Comparison of ENCODE assay signal across 23 cellular contexts in genomic region chr22:37057226-37057625, GRCh38. TPM values are rescaled to one million over a fixed set of nuclear protein-coding genes. Genes with fewer than 3 reads are reported as not detected.
DNase-seq lines count a peak whose midpoint lies in the region; ATAC-seq and TF ChIP-seq lines count a peak whose summit lies in the region.
"Had no signal": no experiment of that assay in that cellular context is flagged by ENCODE, and none has a peak within 500 bp of the region (broad histone marks: within the 10 kb centered on the region; RNA-seq: fewer than 3 reads in every experiment).

No MANE protein-coding gene starts in this region.

- H3F3A ChIP-seq in GM23248 (ENCODE audit: insufficient read depth) = peaks cover 7% of the 10 kb centered on the region; the same call in 1 of the 2 replicates

- WGBS in GM23248 (ENCODE audit: low coverage in 1 of 2, low lambda C conversion rate in 2 of 2, missing lambda C conversion rate in 2 of 2), 2 experiments = 88% methylated on average over 9 of the region's 9 CpGs

- DNase-seq in Right ventricle myocardium inferior (ENCODE audit: missing footprints) (peak; percentile 17), left ventricle myocardium superior (no peak), endothelial cell (ENCODE audit: low spot score) (no peak), osteoblast (ENCODE audit: insufficient read length, low spot score, missing footprints) (peak; percentile 50), GM23248 (no peak)
- no peak for DNase-seq in activated CD4-positive, alpha-beta T cell treated with anti-CD3 and anti-CD28 coated beads, Interleukin-2, amount 10 ng/mL, durations not matched to agents 24 days and 14 days
- DNase-seq in activated T-cell treated with anti-CD3 and anti-CD28 coated beads, Interleukin-2, amount 50 U/mL, for 4 hours = no peak
- DNase-seq: 8988T; ACHN; AML-193; BE2C; CD4-positive, alpha-beta T cell; CD8-positive, alpha-beta memory T cell; DMS 273 treated with DMSO at 0.1 percent for 48 hours; DMS79; EL; GDM1; GOT3 had no signal

- peaks cover 20% of the 10 kb centered on the region for H3K36me3 ChIP-seq in osteoblast (ENCODE audit: insufficient read depth, low read length)
- peaks cover 2% of the 10 kb centered on the region; the same call in 1 of the 2 replicates for H3K36me3 ChIP-seq in GM23248 (ENCODE audit: low read depth)
- H3K36me3 ChIP-seq: HAP-1 had no signal

- H3K4me3 ChIP-seq in osteoblast (ENCODE audit: insufficient read depth, low read length) (no peak overlapping the region), GM23248 (no peak overlapping the region)
- H3K4me3 ChIP-seq: A549; BLaER1 treated with 17β-estradiol and CSF1 and Interleukin-3, amounts not matched to agents 10 nM and 100 nM; GM12878; HAP-1 had no signal

- no peaks in the 10 kb centered on the region for H3K27me3 ChIP-seq in osteoblast (ENCODE audit: insufficient read depth, low read length)
- H3K27me3 ChIP-seq in GM23248 (replicated peaks; ENCODE audit: insufficient read depth) = no peaks in the 10 kb centered on the region
- H3K27me3 ChIP-seq: BE2C; BLaER1 treated with 17β-estradiol and CSF1 and Interleukin-3, amounts not matched to agents 10 nM and 100 nM had no signal

- H3K9me2 ChIP-seq in GM23248 (ENCODE audit: insufficient read depth) = no peaks in the 10 kb centered on the region

- H4K20me1 ChIP-seq in osteoblast (ENCODE audit: insufficient read depth, low read length) = no peaks in the 10 kb centered on the region
- H4K20me1 ChIP-seq in GM23248 (ENCODE audit: insufficient read depth) = no peaks in the 10 kb centered on the region

- peak overlapping the region; percentile 42 for H3K4me3 Mint-ChIP-seq in endothelial cell (ENCODE audit: unreplicated experiment)
- H3K4me3 Mint-ChIP-seq in activated CD4-positive, alpha-beta T cell treated with anti-CD3 and anti-CD28 coated beads, Interleukin-2, amount 10 ng/mL, durations not matched to agents 24 days and 14 days = no peak overlapping the region
- H3K4me3 Mint-ChIP-seq in activated T-cell treated with anti-CD3 and anti-CD28 coated beads, Interleukin-2, amount 50 U/mL, for 4 hours = no peak overlapping the region
- H3K4me3 Mint-ChIP-seq: CD14-positive monocyte; CD4-positive, alpha-beta T cell; CD8-positive, alpha-beta memory T cell had no signal

- in situ Hi-C loops in GM23248 (cut with MboI) = no loop called here

- intact Hi-C loops in Right ventricle myocardium inferior (cut with DNase I) (no loop called here), left ventricle myocardium superior (cut with micrococcal nuclease) (no loop called here)
- intact Hi-C loops in activated CD4-positive, alpha-beta T cell treated with anti-CD3 and anti-CD28 coated beads, Interleukin-2, amount 10 ng/mL, durations not matched to agents 24 days and 14 days (cut with micrococcal nuclease) = no loop called here

- no peak overlapping the region for H3K4me2 ChIP-seq in osteoblast (ENCODE audit: insufficient read depth, low read length)
- no peak overlapping the region for H3K4me2 ChIP-seq in GM23248 (ENCODE audit: unreplicated experiment)
- H3K4me2 ChIP-seq: A549; BLaER1 treated with 17β-estradiol and CSF1 and Interleukin-3, amounts not matched to agents 10 nM and 100 nM had no signal

- no peak overlapping the region for H3K9ac ChIP-seq in GM23248
- H3K9ac ChIP-seq: BLaER1 treated with 17β-estradiol and CSF1 and Interleukin-3, amounts not matched to agents 10 nM and 100 nM had no signal

- TF ChIP-seq CTCF in endothelial cell (IDR thresholded peaks at IDR 0.05; ENCODE audit: unreplicated experiment) (no peak), osteoblast (IDR thresholded peaks at IDR 0.05; ENCODE audit: extremely low read depth, low read depth, low read length) (no peak)

- peaks cover 3% of the 10 kb centered on the region for H3K4me1 ChIP-seq in osteoblast (ENCODE audit: insufficient read depth, low read length)
- H3K4me1 ChIP-seq in GM23248 (ENCODE audit: insufficient read depth) = peaks cover 17% of the 10 kb centered on the region
- H3K4me1 ChIP-seq: HAP-1 had no signal

- no peak overlapping the region for H3K27ac ChIP-seq in osteoblast (ENCODE audit: low read depth, low read length)
- H3K27ac ChIP-seq in GM23248 = no peak overlapping the region
- H3K27ac ChIP-seq: A549; BLaER1 treated with 17β-estradiol and CSF1 and Interleukin-3, amounts not matched to agents 10 nM and 100 nM had no signal

- no peak overlapping the region for H2AFZ ChIP-seq in osteoblast (ENCODE audit: low read length)
- no peak overlapping the region for H2AFZ ChIP-seq in GM23248

- H3K9me3 Mint-ChIP-seq in endothelial cell (ENCODE audit: unreplicated experiment) = no peaks in the 10 kb centered on the region
- no peaks in the 10 kb centered on the region for H3K9me3 Mint-ChIP-seq in activated CD4-positive, alpha-beta T cell treated with anti-CD3 and anti-CD28 coated beads, Interleukin-2, amount 10 ng/mL, durations not matched to agents 24 days and 14 days
- H3K9me3 Mint-ChIP-seq in activated T-cell treated with anti-CD3 and anti-CD28 coated beads, Interleukin-2, amount 50 U/mL, for 4 hours = no peaks in the 10 kb centered on the region
- H3K9me3 Mint-ChIP-seq: CD14-positive monocyte; CD4-positive, alpha-beta T cell; CD8-positive, alpha-beta memory T cell had no signal

- ATAC-seq in Right ventricle myocardium inferior (no peak), left ventricle myocardium superior (no peak)
- no peak for ATAC-seq in activated T-cell treated with anti-CD3 and anti-CD28 coated beads, Interleukin-2, amount 50 U/mL, for 4 hours
- ATAC-seq: A549, GM12878 had no signal

- no peak overlapping the region for H3K27ac Mint-ChIP-seq in endothelial cell (ENCODE audit: unreplicated experiment)
- no peak overlapping the region for H3K27ac Mint-ChIP-seq in activated CD4-positive, alpha-beta T cell treated with anti-CD3 and anti-CD28 coated beads, Interleukin-2, amount 10 ng/mL, durations not matched to agents 24 days and 14 days
- H3K27ac Mint-ChIP-seq: CD4-positive, alpha-beta T cell had no signal

- peaks cover 4% of the 10 kb centered on the region for H3K4me1 Mint-ChIP-seq in endothelial cell (ENCODE audit: unreplicated experiment)
- peaks cover 29% of the 10 kb centered on the region for H3K4me1 Mint-ChIP-seq in activated CD4-positive, alpha-beta T cell treated with anti-CD3 and anti-CD28 coated beads, Interleukin-2, amount 10 ng/mL, durations not matched to agents 24 days and 14 days
- peaks cover 30% of the 10 kb centered on the region for H3K4me1 Mint-ChIP-seq in activated T-cell treated with anti-CD3 and anti-CD28 coated beads, Interleukin-2, amount 50 U/mL, for 4 hours (ENCODE audit: low read depth)

- peaks cover 11% of the 10 kb centered on the region for H3K27me3 Mint-ChIP-seq in endothelial cell (ENCODE audit: unreplicated experiment)
- no peaks in the 10 kb centered on the region for H3K27me3 Mint-ChIP-seq in activated CD4-positive, alpha-beta T cell treated with anti-CD3 and anti-CD28 coated beads, Interleukin-2, amount 10 ng/mL, durations not matched to agents 24 days and 14 days
- H3K27me3 Mint-ChIP-seq in activated T-cell treated with anti-CD3 and anti-CD28 coated beads, Interleukin-2, amount 50 U/mL, for 4 hours (ENCODE audit: low read depth) = no peaks in the 10 kb centered on the region
- H3K27me3 Mint-ChIP-seq: CD4-positive, alpha-beta T cell; CD8-positive, alpha-beta memory T cell had no signal

- H3K9me3 ChIP-seq in osteoblast (ENCODE audit: low read depth, low read length) (no peaks in the 10 kb centered on the region), GM23248 (ENCODE audit: low read depth) (no peaks in the 10 kb centered on the region)
- H3K9me3 ChIP-seq: A549; BE2C; BLaER1 treated with 17β-estradiol and CSF1 and Interleukin-3, amounts not matched to agents 10 nM and 100 nM; HAP-1 had no signal

- H3K79me2 ChIP-seq in osteoblast (ENCODE audit: insufficient read depth, low read length) (peaks cover 7% of the 10 kb centered on the region), GM23248 (ENCODE audit: insufficient read depth) (no peaks in the 10 kb centered on the region)

- peaks cover 10% of the 10 kb centered on the region for H3K36me3 Mint-ChIP-seq in endothelial cell (ENCODE audit: low read depth, unreplicated experiment)
- peaks cover 34% of the 10 kb centered on the region for H3K36me3 Mint-ChIP-seq in activated CD4-positive, alpha-beta T cell treated with anti-CD3 and anti-CD28 coated beads, Interleukin-2, amount 10 ng/mL, durations not matched to agents 24 days and 14 days (ENCODE audit: low read depth)
- peaks cover 19% of the 10 kb centered on the region for H3K36me3 Mint-ChIP-seq in activated T-cell treated with anti-CD3 and anti-CD28 coated beads, Interleukin-2, amount 50 U/mL, for 4 hours (ENCODE audit: insufficient read depth)

RNA-seq across cellular contexts. Expression of gene KCTD17, which starts 5.7 kb away (rescaled TPM):
- total RNA-seq in Right ventricle myocardium inferior = 11.2 TPM
- 9.8 TPM for total RNA-seq in left ventricle myocardium superior
- 46.9 TPM for total RNA-seq in endothelial cell (ENCODE audit: unreplicated experiment)
- 22.7 and 25.0 TPM in 2 replicates for total RNA-seq in osteoblast
- 63.2 and 66.5 TPM in 2 replicates for total RNA-seq in activated CD4-positive, alpha-beta T cell treated with anti-CD3 and anti-CD28 coated beads, Interleukin-2, amount 10 ng/mL, durations not matched to agents 24 days and 14 days
- 10 to 100 TPM; 33.8 to 39.6 (median 34.3) TPM for total RNA-seq in activated T-cell treated with anti-CD3 and anti-CD28 coated beads, Interleukin-2, amount 50 U/mL, for 4 hours
- 54.8 and 59.6 TPM in 2 replicates for total RNA-seq in GM23248 (2014; rRNA removed; shearing (Covaris generic))
- polyA plus RNA-seq in GM23248 (2016; fragmentation: Nextera tagmentation; extraction: Ambion mirVana) = 41.6 and 45.7 TPM in 2 replicates

RNA-seq across cellular contexts. Expression of gene MPST, which starts 37.7 kb away (rescaled TPM):
- total RNA-seq in Right ventricle myocardium inferior (58.4 TPM), left ventricle myocardium superior (56.7 TPM), endothelial cell (ENCODE audit: unreplicated experiment) (78.7 TPM), osteoblast (82.5 and 91.6 TPM in 2 replicates)
- 21.0 and 21.1 TPM in 2 replicates for total RNA-seq in activated CD4-positive, alpha-beta T cell treated with anti-CD3 and anti-CD28 coated beads, Interleukin-2, amount 10 ng/mL, durations not matched to agents 24 days and 14 days
- 1 to 10 TPM; 4.7 to 7.2 (median 6.0) TPM for total RNA-seq in activated T-cell treated with anti-CD3 and anti-CD28 coated beads, Interleukin-2, amount 50 U/mL, for 4 hours
- total RNA-seq in GM23248 (2014; rRNA removed; shearing (Covaris generic)) = 68.2 and 72.0 TPM in 2 replicates
- polyA plus RNA-seq in GM23248 (2016; fragmentation: Nextera tagmentation; extraction: Ambion mirVana) = 48.5 and 50.1 TPM in 2 replicates

RNA-seq across cellular contexts. Expression of gene TST, which starts 38.0 kb away (rescaled TPM):
- total RNA-seq in Right ventricle myocardium inferior (54.6 TPM), left ventricle myocardium superior (45.8 TPM), endothelial cell (ENCODE audit: unreplicated experiment) (39.0 TPM), osteoblast (53.6 and 63.3 TPM in 2 replicates)
- total RNA-seq in activated CD4-positive, alpha-beta T cell treated with anti-CD3 and anti-CD28 coated beads, Interleukin-2, amount 10 ng/mL, durations not matched to agents 24 days and 14 days = 5.2 and 5.8 TPM in 2 replicates
- total RNA-seq in activated T-cell treated with anti-CD3 and anti-CD28 coated beads, Interleukin-2, amount 50 U/mL, for 4 hours = 1 to 10 TPM; 1.2 TPM
- total RNA-seq in GM23248 (2014; rRNA removed; shearing (Covaris generic)) = 44.5 and 46.7 TPM in 2 replicates
- polyA plus RNA-seq in GM23248 (2016; fragmentation: Nextera tagmentation; extraction: Ambion mirVana) = 16.9 and 17.2 TPM in 2 replicates
- total RNA-seq: CD4-positive, alpha-beta T cell had no signal

RNA-seq across cellular contexts. Expression of gene TMPRSS6, which starts 52.3 kb away (rescaled TPM):
- total RNA-seq in Right ventricle myocardium inferior (not detected), left ventricle myocardium superior (not detected), endothelial cell (ENCODE audit: unreplicated experiment) (not detected), osteoblast (not detected in 2 replicates)
- total RNA-seq in activated CD4-positive, alpha-beta T cell treated with anti-CD3 and anti-CD28 coated beads, Interleukin-2, amount 10 ng/mL, durations not matched to agents 24 days and 14 days = 6.8 and 7.1 TPM in 2 replicates
- 1 to 10 TPM in 1 of 3 donors, under 1 TPM in 2; 0.76 to 1.3 (median 0.89) TPM for total RNA-seq in activated T-cell treated with anti-CD3 and anti-CD28 coated beads, Interleukin-2, amount 50 U/mL, for 4 hours
- total RNA-seq in GM23248 (2014; rRNA removed; shearing (Covaris generic)) = not detected in 2 replicates
- polyA plus RNA-seq in GM23248 (2016; fragmentation: Nextera tagmentation; extraction: Ambion mirVana) = 0.05 and 0.08 TPM in 2 replicates
- polyA plus RNA-seq: A549, CD14-positive monocyte had no signal

Comparison
In these comparisons a context has a peak if more than half of its experiments do, and no peak if none do; other contexts are left out.
1. DNase-seq: peak in Right ventricle myocardium inferior (single experiment) and osteoblast (single experiment); none in left ventricle myocardium superior (single experiment), endothelial cell (single experiment), activated CD4-positive, alpha-beta T cell treated with anti-CD3 and anti-CD28 coated beads, Interleukin-2, amount 10 ng/mL, durations not matched to agents 24 days and 14 days (single experiment), activated T-cell treated with anti-CD3 and anti-CD28 coated beads, Interleukin-2, amount 50 U/mL, for 4 hours (single experiment) and GM23248 (single experiment).